In genomic region chr5:36878421-36879088, GRCh38 we compare ENCODE assay signal across 1 cellular context.
TF ChIP-seq lines count a peak whose summit lies in the region.

No MANE protein-coding gene starts in this region.

TF ChIP-seq in HEK293, 187 proteins besides CTCF, POLR2A, EP300 and RAD21 (continued from another document):
- TF ChIP-seq PRDM2 (tag by site-specific recombination; IDR thresholded peaks at IDR 0.05; ENCODE audit: borderline replicate concordance), result no peak
- no peak for TF ChIP-seq YY2 (tag by site-specific recombination; IDR thresholded peaks at IDR 0.05)
- no peak for TF ChIP-seq HIC1 (tag by site-specific recombination; IDR thresholded peaks at IDR 0.05)
- peak; percentile 41 for TF ChIP-seq ZBTB11 (tag by site-specific recombination; conservative IDR thresholded peaks at IDR 0.05; ENCODE audit: low read depth)
- TF ChIP-seq KLF10 (tag by site-specific recombination; IDR thresholded peaks at IDR 0.05), result no peak; the same call in none of the 2 replicates
